11 cellular contexts compared by ENCODE assay signal in the genomic region with DNA sequence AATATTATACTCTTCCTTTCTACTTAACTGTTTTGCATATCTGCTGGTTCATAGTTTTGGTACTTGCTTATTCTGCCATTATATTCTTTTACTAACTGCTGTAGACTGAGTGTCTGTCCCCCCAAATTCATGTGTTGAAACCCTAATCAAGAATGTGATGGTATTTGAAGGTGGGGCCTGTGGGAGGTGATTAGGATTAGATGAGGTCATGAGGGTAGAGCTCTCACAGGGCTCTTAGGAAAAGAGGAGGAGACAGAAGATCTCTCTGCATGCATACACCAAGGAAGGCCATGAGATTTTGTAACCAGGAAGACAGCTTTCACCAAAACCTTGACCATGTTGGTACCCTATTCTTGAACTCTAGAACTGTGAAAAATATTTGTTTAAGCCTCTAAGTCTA.
DNase-seq lines count a peak whose midpoint lies in the region; ATAC-seq and TF ChIP-seq lines count a peak whose summit lies in the region.
"Had no signal": no experiment of that assay in that cellular context is flagged by ENCODE, and none has a peak within 500 bp of the region (broad histone marks: within the 10 kb centered on the region; RNA-seq: fewer than 3 reads in every experiment).

No MANE protein-coding gene starts in this region.

- peak overlapping the region; percentile 59; the same call in 1 of the 2 replicates for H3K4me3 ChIP-seq in GM06990 (replicated peaks; ENCODE audit: low read depth, low read length)
- H3K4me3 ChIP-seq: ascending aorta, left ventricle myocardium inferior, right lobe of liver had no signal

- H3K9me3 Mint-ChIP-seq in activated naive CD8-positive, alpha-beta T cell (ENCODE audit: low read depth), result no peaks in the 10 kb centered on the region

- H3K36me3 ChIP-seq in GM06990 (ENCODE audit: control insufficient read depth, insufficient read depth, low read length), result no peaks in the 10 kb centered on the region
- H3K36me3 ChIP-seq: ascending aorta, left ventricle myocardium inferior, right lobe of liver had no signal

- DNase-seq in GM06990 (ENCODE audit: extremely low read depth, insufficient read length), result no peak
- DNase-seq in NCI-H1694 (lab: John Stamatoyannopoulos, UW), result no peak
- DNase-seq in DMS53 treated with DMSO at 0.1 percent for 48 hours (lab: John Stamatoyannopoulos, UW; ENCODE audit: unreplicated experiment), result no peak
- DNase-seq in NCI-H226, result no peak
- no peak for DNase-seq in effector CD8-positive, alpha-beta T cell (lab: John Stamatoyannopoulos, UW)
- DNase-seq: left ventricle myocardium inferior, right lobe of liver had no signal

- H3K4me1 Mint-ChIP-seq in activated naive CD8-positive, alpha-beta T cell (ENCODE audit: low read depth), result peaks cover 49% of the 10 kb centered on the region

- ATAC-seq in GM21360 (IDR thresholded peaks at IDR 0.05; ENCODE audit: unreplicated experiment) (peak; percentile 0), HG03196 (IDR thresholded peaks at IDR 0.05; ENCODE audit: unreplicated experiment) (peak; percentile 13)

- peak overlapping the region; percentile 38 for H3K4me3 Mint-ChIP-seq in activated naive CD8-positive, alpha-beta T cell

- H3K27me3 Mint-ChIP-seq in activated naive CD8-positive, alpha-beta T cell, result no peaks in the 10 kb centered on the region

- no peaks in the 10 kb centered on the region for H3K27me3 ChIP-seq in GM06990 (replicated peaks; ENCODE audit: control insufficient read depth, insufficient read depth, low read length)
- H3K27me3 ChIP-seq: ascending aorta, right lobe of liver had no signal

- H3K27ac Mint-ChIP-seq in activated naive CD8-positive, alpha-beta T cell, result peak overlapping the region; percentile 91

- no peak for TF ChIP-seq CTCF in GM06990 (IDR thresholded peaks at IDR 0.05; ENCODE audit: insufficient read depth, low read length, poor library complexity, severe bottlenecking)

- peaks cover 3% of the 10 kb centered on the region for H3K36me3 Mint-ChIP-seq in activated naive CD8-positive, alpha-beta T cell
